1 cellular context compared by ENCODE assay signal in the genomic region with DNA sequence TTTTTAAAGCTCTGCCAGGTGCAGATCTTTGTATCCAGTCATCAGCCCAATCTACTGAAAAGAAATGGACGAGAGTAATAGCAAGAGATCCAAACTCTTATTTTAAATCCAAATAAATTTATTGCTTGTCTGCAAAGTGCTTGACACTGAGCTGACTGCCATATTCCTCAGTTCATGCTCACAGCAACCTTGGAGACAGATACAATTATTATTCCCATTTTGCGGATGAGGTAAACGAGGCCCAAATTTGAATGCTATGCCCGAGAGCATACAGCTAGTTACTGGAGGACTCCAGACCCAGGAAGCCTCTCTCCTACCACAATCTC.
TF ChIP-seq lines count a peak whose summit lies in the region.

No MANE protein-coding gene starts in this region.

TF ChIP-seq in HCT116, 20 proteins besides CTCF, POLR2A, EP300 and RAD21 (continued from another document):
- TF ChIP-seq, protein P1, sequence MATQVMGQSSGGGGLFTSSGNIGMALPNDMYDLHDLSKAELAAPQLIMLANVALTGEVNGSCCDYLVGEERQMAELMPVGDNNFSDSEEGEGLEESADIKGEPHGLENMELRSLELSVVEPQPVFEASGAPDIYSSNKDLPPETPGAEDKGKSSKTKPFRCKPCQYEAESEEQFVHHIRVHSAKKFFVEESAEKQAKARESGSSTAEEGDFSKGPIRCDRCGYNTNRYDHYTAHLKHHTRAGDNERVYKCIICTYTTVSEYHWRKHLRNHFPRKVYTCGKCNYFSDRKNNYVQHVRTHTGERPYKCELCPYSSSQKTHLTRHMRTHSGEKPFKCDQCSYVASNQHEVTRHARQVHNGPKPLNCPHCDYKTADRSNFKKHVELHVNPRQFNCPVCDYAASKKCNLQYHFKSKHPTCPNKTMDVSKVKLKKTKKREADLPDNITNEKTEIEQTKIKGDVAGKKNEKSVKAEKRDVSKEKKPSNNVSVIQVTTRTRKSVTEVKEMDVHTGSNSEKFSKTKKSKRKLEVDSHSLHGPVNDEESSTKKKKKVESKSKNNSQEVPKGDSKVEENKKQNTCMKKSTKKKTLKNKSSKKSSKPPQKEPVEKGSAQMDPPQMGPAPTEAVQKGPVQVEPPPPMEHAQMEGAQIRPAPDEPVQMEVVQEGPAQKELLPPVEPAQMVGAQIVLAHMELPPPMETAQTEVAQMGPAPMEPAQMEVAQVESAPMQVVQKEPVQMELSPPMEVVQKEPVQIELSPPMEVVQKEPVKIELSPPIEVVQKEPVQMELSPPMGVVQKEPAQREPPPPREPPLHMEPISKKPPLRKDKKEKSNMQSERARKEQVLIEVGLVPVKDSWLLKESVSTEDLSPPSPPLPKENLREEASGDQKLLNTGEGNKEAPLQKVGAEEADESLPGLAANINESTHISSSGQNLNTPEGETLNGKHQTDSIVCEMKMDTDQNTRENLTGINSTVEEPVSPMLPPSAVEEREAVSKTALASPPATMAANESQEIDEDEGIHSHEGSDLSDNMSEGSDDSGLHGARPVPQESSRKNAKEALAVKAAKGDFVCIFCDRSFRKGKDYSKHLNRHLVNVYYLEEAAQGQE (IDR thresholded peaks at IDR 0.05; ENCODE audit: low read depth) = no peak
- TF ChIP-seq JUND (IDR thresholded peaks at IDR 0.05) (no peak), ZNF274 (IDR thresholded peaks at IDR 0.05; ENCODE audit: low read depth, low read length) (no peak), EZH2 (IDR thresholded peaks at IDR 0.05) (no peak), EZH2phosphoT487 (IDR thresholded peaks at IDR 0.05; ENCODE audit: borderline replicate concordance) (no peak), FOSL1 (IDR thresholded peaks at IDR 0.05; ENCODE audit: low read depth) (no peak), EGR1 (IDR thresholded peaks at IDR 0.05; ENCODE audit: low read depth) (no peak), CEBPB (IDR thresholded peaks at IDR 0.05; ENCODE audit: low read depth) (no peak), POLR2AphosphoS5 (IDR thresholded peaks at IDR 0.05; ENCODE audit: low read depth, low read length) (no peak)
- TF ChIP-seq, protein P2, sequence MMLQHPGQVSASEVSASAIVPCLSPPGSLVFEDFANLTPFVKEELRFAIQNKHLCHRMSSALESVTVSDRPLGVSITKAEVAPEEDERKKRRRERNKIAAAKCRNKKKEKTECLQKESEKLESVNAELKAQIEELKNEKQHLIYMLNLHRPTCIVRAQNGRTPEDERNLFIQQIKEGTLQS (IDR thresholded peaks at IDR 0.05) = no peak
- TF ChIP-seq, protein P3, sequence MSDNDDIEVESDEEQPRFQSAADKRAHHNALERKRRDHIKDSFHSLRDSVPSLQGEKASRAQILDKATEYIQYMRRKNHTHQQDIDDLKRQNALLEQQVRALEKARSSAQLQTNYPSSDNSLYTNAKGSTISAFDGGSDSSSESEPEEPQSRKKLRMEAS (IDR thresholded peaks at IDR 0.05) = no peak
